1 cellular context compared by ENCODE assay signal in genomic region chrX:104136241-104137019, GRCh38.
TF ChIP-seq lines count a peak whose summit lies in the region.

No MANE protein-coding gene starts in this region.

TF ChIP-seq in HepG2, 621 proteins besides CTCF, POLR2A, EP300 and RAD21 (continued from another document):
- no peak for TF ChIP-seq GMEB1 (CRISPR knock-in tag; IDR thresholded peaks at IDR 0.05; ENCODE audit: borderline replicate concordance)
- peak; percentile 51 for TF ChIP-seq STAG1 (CRISPR knock-in tag; IDR thresholded peaks at IDR 0.05)
- peak; percentile 46; the same call in 1 of the 2 replicates for TF ChIP-seq ZNF574 (CRISPR knock-in tag; IDR thresholded peaks at IDR 0.05)
- no peak for TF ChIP-seq PITX1 (CRISPR knock-in tag; IDR thresholded peaks at IDR 0.05)
- 0 out of 2 replicates have a peak, but pooled peaks have one; percentile 25 for TF ChIP-seq KAT8 (CRISPR knock-in tag; IDR thresholded peaks at IDR 0.05)
